ENCODE assay signal across 8 cellular contexts in the genomic region with DNA sequence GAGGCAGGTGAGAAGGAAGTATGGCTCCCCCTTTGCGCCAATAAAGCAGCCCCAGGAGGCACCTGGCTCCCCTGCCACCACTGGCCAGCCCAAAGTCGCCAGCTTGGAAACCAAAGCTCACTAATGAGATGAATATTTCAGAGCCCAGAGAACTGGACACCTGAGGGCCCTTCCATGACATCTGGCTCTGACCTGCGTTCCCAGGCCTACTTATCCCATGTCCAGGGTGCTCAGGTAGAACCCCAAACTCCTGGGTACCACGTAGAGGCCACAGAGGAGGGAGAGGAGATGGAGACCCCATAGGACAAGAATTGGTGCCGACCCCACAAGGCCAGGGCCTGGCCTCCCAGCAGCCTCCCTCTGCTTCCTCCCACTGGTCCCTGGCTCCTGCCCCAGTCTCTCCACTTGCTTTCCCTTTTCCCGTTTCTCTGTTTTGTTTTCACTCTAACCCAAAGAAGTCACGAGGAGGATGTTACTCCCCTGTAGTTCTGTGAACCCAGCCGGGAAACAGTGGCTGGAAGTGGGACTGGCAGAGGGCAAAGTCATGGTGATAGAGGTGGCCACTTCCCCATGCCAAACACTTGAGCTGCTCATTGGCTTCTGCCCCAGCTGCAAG. TPM values are rescaled to one million over a fixed set of nuclear protein-coding genes. Genes with fewer than 3 reads are reported as not detected.
DNase-seq lines count a peak whose midpoint lies in the region; ATAC-seq, FAIRE-seq and TF ChIP-seq lines count a peak whose summit lies in the region.

No MANE protein-coding gene starts in this region.

- no peaks in the 10 kb centered on the region for H3K36me3 Mint-ChIP-seq in mesothelial cell of epicardium

- no peak for TF ChIP-seq CTCF in C4-2B (conservative IDR thresholded peaks at IDR 0.05)
- no peak for TF ChIP-seq CTCF in NB4 (IDR thresholded peaks at IDR 0.05; ENCODE audit: low read depth, low read length)
- TF ChIP-seq CTCF in mesothelial cell of epicardium (IDR thresholded peaks at IDR 0.05; ENCODE audit: unreplicated experiment), result no peak

- H3K27ac ChIP-seq in C4-2B, result peak overlapping the region; percentile 90

- H3K27ac Mint-ChIP-seq in mesothelial cell of epicardium, result peak overlapping the region; percentile 97

- no peaks in the 10 kb centered on the region for H3K9me3 Mint-ChIP-seq in mesothelial cell of epicardium

- peaks cover 81% of the 10 kb centered on the region for H3K4me1 Mint-ChIP-seq in mesothelial cell of epicardium

- no peaks in the 10 kb centered on the region for H3K27me3 Mint-ChIP-seq in mesothelial cell of epicardium (ENCODE audit: low read depth)

- peak; percentile 41 for DNase-seq in NB4 (ENCODE audit: low read depth)
- DNase-seq in dermis microvascular lymphatic vessel endothelial cell (ENCODE audit: low read depth in 2 of 2), result peak; percentile 33 to 54
- DNase-seq in mesothelial cell of epicardium (ENCODE audit: low spot score in 2 of 2, unreplicated experiment in 2 of 2), result no peak
- no peak for DNase-seq in NK-92 (lab: John Stamatoyannopoulos, UW; ENCODE audit: unreplicated experiment)
- no peak for DNase-seq in GM12892 (ENCODE audit: insufficient read length)

- H3K4me3 ChIP-seq in NB4 (ENCODE audit: low read depth, low read length), result peak overlapping the region; percentile 70

- H3K4me3 Mint-ChIP-seq in mesothelial cell of epicardium, result peak overlapping the region; percentile 78

- no peak for FAIRE-seq in GM12892 (lab: Jason Lieb, UNC)

- no peak for TF ChIP-seq POLR2A in NB4 (IDR thresholded peaks at IDR 0.05; ENCODE audit: extremely low read depth, insufficient read length)
- no peak for TF ChIP-seq POLR2A in GM12892 (IDR thresholded peaks at IDR 0.05; ENCODE audit: low read depth, low read length)

- ATAC-seq in GM21390 (IDR thresholded peaks at IDR 0.05; ENCODE audit: unreplicated experiment), result no peak
- ATAC-seq in GM21825 (IDR thresholded peaks at IDR 0.05; ENCODE audit: unreplicated experiment), result no peak

RNA-seq across cellular contexts. Expression of a gene that starts 0.9 kb away (rescaled TPM):
- 121 and 191 TPM in 2 replicates for total RNA-seq in dermis microvascular lymphatic vessel endothelial cell
- 74.9 to 82.6 TPM (median 80.7 TPM) in 3 replicates for total RNA-seq in mesothelial cell of epicardium
- 18.7 TPM for polyA plus RNA-seq in GM12892 (2012; ENCODE audit: missing spikeins)

RNA-seq across cellular contexts. Expression of a gene that starts 21.1 kb away (rescaled TPM):
- 19.8 and 26.9 TPM in 2 replicates for total RNA-seq in dermis microvascular lymphatic vessel endothelial cell
- 63.2 to 70.4 TPM (median 69.5 TPM) in 3 replicates for total RNA-seq in mesothelial cell of epicardium
- polyA plus RNA-seq in GM12892 (2012; ENCODE audit: missing spikeins), result 41.8 TPM

RNA-seq across cellular contexts. Expression of a gene that starts 21.5 kb away (rescaled TPM):
- total RNA-seq in dermis microvascular lymphatic vessel endothelial cell (126 and 132 TPM in 2 replicates), mesothelial cell of epicardium (66.6 to 67.2 TPM (median 67.1 TPM) in 3 replicates)
- 57.6 TPM for polyA plus RNA-seq in GM12892 (2012; ENCODE audit: missing spikeins)

RNA-seq across cellular contexts. Expression of a gene that starts 30.6 kb away (rescaled TPM):
- total RNA-seq in dermis microvascular lymphatic vessel endothelial cell, result 0.13 TPM in 1 of 2 replicates, not detected in the other
- total RNA-seq in mesothelial cell of epicardium, result 0.55 to 0.93 TPM (median 0.78 TPM) in 3 replicates
- 0.21 TPM for polyA plus RNA-seq in GM12892 (2012; ENCODE audit: missing spikeins)

Comparison
In these comparisons a context has a peak if more than half of its experiments do, and no peak if none do; other contexts are left out.
1. DNase-seq: peak in NB4 (single experiment) and dermis microvascular lymphatic vessel endothelial cell (2 of 2); none in mesothelial cell of epicardium (0 of 2), NK-92 (single experiment) and GM12892 (single experiment).